Comparison of ENCODE assay signal across 14 cellular contexts in the genomic region with DNA sequence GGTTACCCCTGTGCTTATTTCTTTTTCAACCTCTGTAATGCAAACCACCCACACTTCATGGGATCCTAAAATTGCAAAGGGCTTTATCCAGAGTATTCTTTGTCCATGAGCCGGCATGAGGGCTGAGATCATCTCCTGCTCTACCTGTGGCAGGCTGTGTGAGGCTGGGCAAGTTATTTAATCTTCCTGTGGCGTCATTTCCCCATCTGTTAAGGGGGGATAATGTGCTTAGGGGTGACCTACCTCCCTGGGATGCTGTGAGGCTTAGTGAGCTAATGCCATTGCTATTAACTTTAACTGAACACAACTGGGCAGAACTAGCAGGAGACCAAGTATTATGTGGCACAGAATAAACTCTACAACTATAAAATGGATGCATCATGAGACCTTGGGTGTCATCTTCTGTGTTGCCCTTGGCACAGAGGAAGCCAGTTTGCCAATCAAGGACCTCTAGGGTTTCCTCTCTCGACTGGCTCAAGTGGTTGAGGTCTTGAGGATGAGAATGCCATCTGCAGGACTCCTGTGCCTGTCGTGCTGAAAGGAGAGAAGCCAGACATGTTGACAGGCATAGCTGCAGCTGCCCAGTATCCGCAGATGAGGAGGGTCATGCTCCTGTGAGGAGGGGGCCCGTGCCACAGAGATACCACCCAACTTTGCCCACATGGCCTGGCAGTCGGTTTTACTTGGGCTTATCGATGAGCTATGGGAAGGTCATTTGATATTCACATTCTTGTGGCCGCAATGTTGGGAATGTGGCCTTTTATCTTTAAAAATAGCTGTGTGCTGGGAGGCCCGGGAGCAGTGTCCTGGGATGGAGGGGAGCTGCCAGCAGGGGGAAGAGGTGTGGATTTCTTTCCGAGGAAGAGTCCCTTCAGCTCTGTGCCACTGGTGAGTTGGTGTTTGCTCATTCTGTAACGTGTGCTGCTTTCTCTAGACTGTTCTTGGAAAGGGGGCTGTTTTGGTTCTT. TPM values are rescaled to one million over a fixed set of nuclear protein-coding genes. Genes with fewer than 3 reads are reported as not detected.
DNase-seq lines count a peak whose midpoint lies in the region; ATAC-seq and TF ChIP-seq lines count a peak whose summit lies in the region.
"Had no signal": no experiment of that assay in that cellular context is flagged by ENCODE, and none has a peak within 500 bp of the region (broad histone marks: within the 10 kb centered on the region; RNA-seq: fewer than 3 reads in every experiment).

No MANE protein-coding gene starts in this region.

- H3K4me3 ChIP-seq in fibroblast of mammary gland (ENCODE audit: control insufficient read depth, low read depth, low read length) (no peak overlapping the region), osteoblast (ENCODE audit: insufficient read depth, low read length) (no peak overlapping the region)
- H3K4me3 ChIP-seq: sigmoid colon had no signal

- peak; percentile 31 for DNase-seq in ELR (ENCODE audit: low read depth)
- peak; percentile 38 for DNase-seq in NCI-H510A treated with DMSO at 0.1 percent for 48 hours (lab: John Stamatoyannopoulos, UW)
- DNase-seq in fibroblast of mammary gland (ENCODE audit: low read depth) = no peak
- no peak for DNase-seq in osteoblast (ENCODE audit: insufficient read length, low spot score, missing footprints)
- no peak for DNase-seq in effector memory CD8-positive, alpha-beta T cell
- no peak for DNase-seq in inferior parietal cortex (ENCODE audit: extremely low spot score)
- DNase-seq in activated CD4-positive, alpha-beta T cell treated with anti-CD3 and anti-CD28 coated beads, Interleukin-2, amount 50 U/mL, for 1 hour = no peak
- DNase-seq in ACHN = no peak
- DNase-seq: foreskin melanocyte, NCI-H1436, sigmoid colon had no signal

- H3K9me3 Mint-ChIP-seq in effector memory CD8-positive, alpha-beta T cell = no peaks in the 10 kb centered on the region
- H3K9me3 Mint-ChIP-seq: memory B cell had no signal

- H4K20me1 ChIP-seq in osteoblast (ENCODE audit: insufficient read depth, low read length) = no peaks in the 10 kb centered on the region

- H3K27ac Mint-ChIP-seq in effector memory CD8-positive, alpha-beta T cell = no peak overlapping the region
- H3K27ac Mint-ChIP-seq: memory B cell had no signal

- H3K27me3 Mint-ChIP-seq in effector memory CD8-positive, alpha-beta T cell = peaks cover 47 to 60% of the 10 kb centered on the region in 2 donors

- in situ Hi-C loops in ACHN (cut with HindIII; ENCODE audit: low pct_ligation_motif_present, low pct_unique_long_range_greater_than_20kb, low sequenced_read_pairs) = no loop called here

- H3K27ac ChIP-seq in osteoblast (ENCODE audit: low read depth, low read length) = no peak overlapping the region
- H3K27ac ChIP-seq: RWPE1, sigmoid colon had no signal

- H3K36me3 Mint-ChIP-seq in effector memory CD8-positive, alpha-beta T cell (ENCODE audit: insufficient read depth) = no peaks in the 10 kb centered on the region
- H3K36me3 Mint-ChIP-seq: memory B cell had no signal

- H3K27me3 ChIP-seq in osteoblast (ENCODE audit: insufficient read depth, low read length) = peaks cover 57% of the 10 kb centered on the region

- H3K79me2 ChIP-seq in osteoblast (ENCODE audit: insufficient read depth, low read length) = no peaks in the 10 kb centered on the region

- TF ChIP-seq CTCF in fibroblast of mammary gland (conservative IDR thresholded peaks at IDR 0.05; ENCODE audit: control insufficient read depth, insufficient read depth, low read depth, low read length) (peak; percentile 6), osteoblast (IDR thresholded peaks at IDR 0.05; ENCODE audit: extremely low read depth, low read depth, low read length) (peak; percentile 28)

- H3K9me3 ChIP-seq in osteoblast (ENCODE audit: low read depth, low read length) = no peaks in the 10 kb centered on the region
- H3K9me3 ChIP-seq: sigmoid colon had no signal

- no peak overlapping the region for H3K4me2 ChIP-seq in osteoblast (ENCODE audit: insufficient read depth, low read length)

- no peaks in the 10 kb centered on the region for H3K4me1 Mint-ChIP-seq in effector memory CD8-positive, alpha-beta T cell (ENCODE audit: low read depth in 2 of 2)
- H3K4me1 Mint-ChIP-seq: memory B cell had no signal

- no peaks in the 10 kb centered on the region for H3K36me3 ChIP-seq in osteoblast (ENCODE audit: insufficient read depth, low read length)
- H3K36me3 ChIP-seq: sigmoid colon had no signal

- no peaks in the 10 kb centered on the region for H3K4me1 ChIP-seq in osteoblast (ENCODE audit: insufficient read depth, low read length)
- H3K4me1 ChIP-seq: sigmoid colon had no signal

- no peak overlapping the region for H3K4me3 Mint-ChIP-seq in effector memory CD8-positive, alpha-beta T cell
- H3K4me3 Mint-ChIP-seq: memory B cell had no signal

- H2AFZ ChIP-seq in osteoblast (ENCODE audit: low read length) = no peak overlapping the region

- ATAC-seq in effector memory CD8-positive, alpha-beta T cell (replicated peaks) = no peak

RNA-seq across cellular contexts. Expression of gene FRMPD1, which starts 17.2 kb away (rescaled TPM):
- total RNA-seq in osteoblast = not detected in 2 replicates
- total RNA-seq: HT-29 had no signal

Comparison
In these comparisons a context has a peak if more than half of its experiments do, and no peak if none do; other contexts are left out.
1. DNase-seq: peak in ELR (single experiment) and NCI-H510A treated with DMSO at 0.1 percent for 48 hours (single experiment); none in fibroblast of mammary gland (single experiment), osteoblast (single experiment), effector memory CD8-positive, alpha-beta T cell (0 of 3), inferior parietal cortex (single experiment), activated CD4-positive, alpha-beta T cell treated with anti-CD3 and anti-CD28 coated beads, Interleukin-2, amount 50 U/mL, for 1 hour (single experiment) and ACHN (single experiment).